In the genomic region with DNA sequence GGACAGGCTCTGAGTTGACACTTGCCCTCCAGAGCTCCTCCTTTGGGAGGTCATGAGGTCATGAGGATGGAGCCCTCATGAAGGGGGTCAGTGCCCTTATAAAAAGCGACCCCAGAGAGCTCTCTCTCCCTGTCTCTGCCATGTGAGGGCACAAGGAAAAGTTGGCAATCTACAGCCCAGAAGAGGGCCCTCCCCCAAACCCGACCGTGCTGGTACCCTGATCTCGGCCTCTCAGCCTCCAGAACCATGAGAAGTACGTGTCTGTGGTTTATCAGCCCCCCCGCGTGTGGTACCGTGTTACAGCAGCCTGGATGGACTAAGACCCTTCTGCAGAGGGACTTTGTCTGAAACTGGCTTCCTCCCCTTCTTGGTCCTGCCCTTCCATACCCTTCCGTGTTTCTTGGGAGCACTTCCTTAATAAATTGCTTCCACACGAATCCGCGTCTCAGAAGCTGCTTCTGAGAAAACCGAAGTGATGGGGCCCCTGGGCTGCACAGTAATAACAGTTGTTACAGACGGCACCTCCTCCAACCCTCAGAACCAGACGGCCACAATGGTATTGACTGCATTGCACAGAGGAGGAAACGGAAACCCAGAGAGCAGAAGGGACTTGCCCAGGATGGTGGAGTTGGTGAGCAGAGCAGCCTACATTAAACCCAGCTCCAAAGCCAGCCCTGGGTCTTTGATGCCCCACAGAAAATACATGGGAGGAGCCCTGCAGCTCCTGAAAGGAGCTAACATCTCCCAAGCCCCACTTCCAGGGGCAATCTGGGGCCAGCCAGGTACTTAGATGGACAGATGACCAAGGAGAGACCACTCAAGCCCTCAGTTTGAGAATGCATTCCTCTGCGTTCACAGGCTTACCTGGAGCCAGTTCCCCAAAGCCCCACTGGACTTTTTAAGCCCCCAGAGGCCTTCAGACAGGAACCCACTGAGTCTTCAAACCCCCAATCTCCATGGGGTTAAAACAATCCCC, we compare ENCODE assay signal across 8 cellular contexts.
DNase-seq lines count a peak whose midpoint lies in the region; ATAC-seq and TF ChIP-seq lines count a peak whose summit lies in the region.

No MANE protein-coding gene starts in this region.

- TF ChIP-seq CTCF in activated B cell treated with CpG ODN at 0.5 μM for 24 hours (IDR thresholded peaks at IDR 0.05): no peak

- intact Hi-C loops in activated B cell treated with CpG ODN at 0.5 μM for 24 hours (cut with micrococcal nuclease): loop anchor here (1.0 to 5.0 kb wide), 9 partner anchors 11 to 1477 kb away; partner anchors contain the start of gene DDX3X

- H3K27me3 Mint-ChIP-seq in activated B cell treated with CpG ODN at 0.5 μM for 24 hours: no peaks in the 10 kb centered on the region
- no peaks in the 10 kb centered on the region for H3K27me3 Mint-ChIP-seq in effector memory CD8-positive, alpha-beta T cell

- H3K4me1 Mint-ChIP-seq in activated B cell treated with CpG ODN at 0.5 μM for 24 hours: peaks cover 44% of the 10 kb centered on the region
- H3K4me1 Mint-ChIP-seq in effector memory CD8-positive, alpha-beta T cell (ENCODE audit: low read depth in 2 of 2): peaks cover 43% of the 10 kb centered on the region in 2 donors

- CTCF ChIA-PET in activated B cell treated with CpG ODN at 0.5 μM for 24 hours (lab: Charles Lee): no interaction called here

- H3K27ac Mint-ChIP-seq in activated B cell treated with CpG ODN at 0.5 μM for 24 hours: peak overlapping the region; percentile 89
- peak overlapping the region; percentile 97 to 98 for H3K27ac Mint-ChIP-seq in effector memory CD8-positive, alpha-beta T cell

- POLR2A ChIA-PET in activated B cell treated with CpG ODN at 0.5 μM for 24 hours (lab: Charles Lee): interaction anchor here (0.5 to 2.2 kb wide), 13 partner anchors 15 to 1478 kb away, joined by 3 to 34 read pairs (median 3); partner anchors contain the start of gene BCOR

- DNase-seq in NCI-H2227 (lab: John Stamatoyannopoulos, UW; ENCODE audit: unreplicated experiment): peak; percentile 20
- no peak for DNase-seq in NCI-H2227 treated with DMSO at 0.1 percent for 48 hours (lab: John Stamatoyannopoulos, UW)
- DNase-seq in activated B cell treated with CpG ODN at 0.5 μM for 24 hours: peak; percentile 28
- peak; percentile 68 to 71 (median 69) for DNase-seq in effector memory CD8-positive, alpha-beta T cell
- peak; percentile 39 to 51 for DNase-seq in stimulated activated CD8-positive, alpha-beta memory T cell treated with anti-CD3 and anti-CD28 coated beads, Interleukin-7, amount 100 ng/mL, for 1 hour (ENCODE audit: low read depth in 2 of 2)
- DNase-seq in NCI-H187 (lab: John Stamatoyannopoulos, UW): no peak
- no peak for DNase-seq in ureter (ENCODE audit: low spot score)

- no peaks in the 10 kb centered on the region for H3K36me3 Mint-ChIP-seq in activated B cell treated with CpG ODN at 0.5 μM for 24 hours (ENCODE audit: low read depth)
- peaks cover 11% of the 10 kb centered on the region for H3K36me3 Mint-ChIP-seq in effector memory CD8-positive, alpha-beta T cell (ENCODE audit: insufficient read depth)

- no peaks in the 10 kb centered on the region for H3K9me3 Mint-ChIP-seq in activated B cell treated with CpG ODN at 0.5 μM for 24 hours
- H3K9me3 Mint-ChIP-seq in effector memory CD8-positive, alpha-beta T cell: no peaks in the 10 kb centered on the region

- H3K4me3 Mint-ChIP-seq in activated B cell treated with CpG ODN at 0.5 μM for 24 hours: peak overlapping the region; percentile 75
- peak overlapping the region; percentile 78 to 80 for H3K4me3 Mint-ChIP-seq in effector memory CD8-positive, alpha-beta T cell

- ATAC-seq in HG03354 (IDR thresholded peaks at IDR 0.05; ENCODE audit: poor library complexity, severe bottlenecking, unreplicated experiment) (peak; percentile 83), activated B cell treated with CpG ODN at 0.5 μM for 24 hours (ENCODE audit: low read depth) (peak; percentile 91)
- peak; percentile 85 for ATAC-seq in effector memory CD8-positive, alpha-beta T cell (replicated peaks)

Comparison
In these comparisons a context has a peak if more than half of its experiments do, and no peak if none do; other contexts are left out.
1. DNase-seq: peak in NCI-H2227 (single experiment), activated B cell treated with CpG ODN at 0.5 μM for 24 hours (single experiment), effector memory CD8-positive, alpha-beta T cell (3 of 3) and stimulated activated CD8-positive, alpha-beta memory T cell treated with anti-CD3 and anti-CD28 coated beads, Interleukin-7, amount 100 ng/mL, for 1 hour (2 of 2); none in NCI-H2227 treated with DMSO at 0.1 percent for 48 hours (single experiment), NCI-H187 (0 of 2) and ureter (single experiment).
2. Peak in every context shown above with its lines, with median percentiles within 50 percentile points of each other: ATAC-seq.